In genomic region chr2:193973781-193974180, GRCh38 we compare ENCODE assay signal across 19 cellular contexts.
"Had no signal": no experiment of that assay in that cellular context is flagged by ENCODE, and none has a peak within 500 bp of the region (broad histone marks: within the 10 kb centered on the region; RNA-seq: fewer than 3 reads in every experiment).

No MANE protein-coding gene starts in this region.

- H3K4me3 ChIP-seq: hepatocyte, left ventricle myocardium inferior, lower lobe of right lung had no signal

- H3K27ac Mint-ChIP-seq: endodermal cell, memory B cell, mesothelial cell of epicardium, natural killer cell had no signal

- H3K27me3 ChIP-seq: foreskin keratinocyte, hepatocyte had no signal

- H3K36me3 Mint-ChIP-seq: memory B cell, natural killer cell had no signal

- DNase-seq: effector CD4-positive, alpha-beta T cell; endodermal cell; erythroblast; foreskin keratinocyte; head of caudate nucleus; kidney; left cardiac atrium; left ventricle myocardium inferior; lower lobe of right lung; natural killer cell; posterior cingulate gyrus; small intestine; stimulated activated CD4-positive, alpha-beta T cell treated with anti-CD3 and anti-CD28 coated beads, Interleukin-12 subunit alpha, Interleukin-12 subunit beta, amount 100 ng/mL, for 4 hours; stimulated activated naive CD4-positive, alpha-beta T cell treated with Interleukin-2 at 50 U/mL for 16 hours; trophoblast cell had no signal

- H3K4me3 Mint-ChIP-seq: endodermal cell, memory B cell, mesothelial cell of epicardium, natural killer cell, neural crest cell had no signal

- ATAC-seq: foreskin keratinocyte, left cardiac atrium, lower lobe of right lung, natural killer cell had no signal

- H3K27me3 Mint-ChIP-seq: memory B cell had no signal

- H3K4me1 ChIP-seq: foreskin keratinocyte, left ventricle myocardium inferior, lower lobe of right lung had no signal

- H3K36me3 ChIP-seq: left ventricle myocardium inferior, lower lobe of right lung had no signal

- H3K9me3 ChIP-seq: lower lobe of right lung had no signal

- H3K4me1 Mint-ChIP-seq: endodermal cell, memory B cell, mesothelial cell of epicardium, natural killer cell, neural crest cell had no signal
